ENCODE assay signal across 20 cellular contexts in the genomic region with DNA sequence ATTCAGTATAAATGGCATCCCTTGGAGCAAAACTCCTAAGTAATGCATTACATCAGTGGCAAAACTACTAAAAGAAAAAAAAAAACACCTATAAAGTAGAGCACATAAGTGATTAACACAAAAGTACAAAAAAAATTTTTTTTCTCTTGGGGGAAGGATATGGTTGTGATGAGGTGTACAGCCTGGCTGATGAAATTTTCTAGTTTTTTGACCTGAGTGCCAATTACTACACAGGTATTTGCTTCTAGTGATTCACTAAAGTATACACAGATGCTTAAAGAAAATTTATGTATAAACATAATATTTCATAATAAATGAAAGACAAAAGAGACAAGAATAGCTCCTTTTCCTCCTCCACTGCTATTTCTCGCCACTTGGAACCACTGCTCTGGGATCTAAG.
A peak's percentile ranks its signal among the peaks of the same experiment; 100 is the strongest.
DNase-seq lines count a peak whose midpoint lies in the region; ATAC-seq, FAIRE-seq and TF ChIP-seq lines count a peak whose summit lies in the region.
"Had no signal": no experiment of that assay in that cellular context is flagged by ENCODE, and none has a peak within 500 bp of the region (broad histone marks: within the 10 kb centered on the region; RNA-seq: fewer than 3 reads in every experiment).

No MANE protein-coding gene starts in this region.

- H3K4me3 ChIP-seq in RWPE2 (ENCODE audit: severe bottlenecking) = no peak overlapping the region
- H3K4me3 ChIP-seq: BLaER1, GM12878 had no signal

- no peak overlapping the region for H3K27ac ChIP-seq in RWPE2 (ENCODE audit: poor library complexity, severe bottlenecking)
- H3K27ac ChIP-seq in epithelial cell of prostate = peak overlapping the region; percentile 70
- H3K27ac ChIP-seq: BLaER1 had no signal

- peak overlapping the region; percentile 82 for H3K27ac Mint-ChIP-seq in activated T-cell treated with anti-CD3 and anti-CD28 coated beads, Interleukin-2, amount 50 U/mL, for 72 hours
- H3K27ac Mint-ChIP-seq in stimulated activated effector memory CD8-positive, alpha-beta T cell treated with anti-CD3 and anti-CD28 coated beads, Interleukin-12 subunit alpha, Interleukin-12 subunit beta, amount 100 ng/mL, for 72 hours = no peak overlapping the region

- no peak for TF ChIP-seq CTCF in RWPE2 (IDR thresholded peaks at IDR 0.05; ENCODE audit: poor library complexity, severe bottlenecking)

- no peaks in the 10 kb centered on the region for H3K9me3 Mint-ChIP-seq in activated T-cell treated with anti-CD3 and anti-CD28 coated beads, Interleukin-2, amount 50 U/mL, for 72 hours
- H3K9me3 Mint-ChIP-seq in stimulated activated effector memory CD8-positive, alpha-beta T cell treated with anti-CD3 and anti-CD28 coated beads, Interleukin-12 subunit alpha, Interleukin-12 subunit beta, amount 100 ng/mL, for 72 hours = no peaks in the 10 kb centered on the region

- no peak overlapping the region for H3K4me3 Mint-ChIP-seq in activated T-cell treated with anti-CD3 and anti-CD28 coated beads, Interleukin-2, amount 50 U/mL, for 72 hours
- H3K4me3 Mint-ChIP-seq in stimulated activated effector memory CD8-positive, alpha-beta T cell treated with anti-CD3 and anti-CD28 coated beads, Interleukin-12 subunit alpha, Interleukin-12 subunit beta, amount 100 ng/mL, for 72 hours = no peak overlapping the region

- no peak for DNase-seq in activated T-cell treated with anti-CD3 and anti-CD28 coated beads, Interleukin-2, amount 50 U/mL, for 72 hours
- DNase-seq in activated T-cell treated with anti-CD3 and anti-CD28 coated beads, Interleukin-2, amount 50 U/mL, for 1 hour = no peak
- DNase-seq in RWPE2 (ENCODE audit: low spot score) = no peak
- no peak for DNase-seq in epithelial cell of prostate (ENCODE audit: low read depth, low spot score)
- DNase-seq in stimulated activated effector memory CD8-positive, alpha-beta T cell treated with anti-CD3 and anti-CD28 coated beads, Interleukin-12 subunit alpha, Interleukin-12 subunit beta, amount 100 ng/mL, for 72 hours (ENCODE audit: low spot score in 2 of 2) = no peak
- DNase-seq in frontal cortex (ENCODE audit: low spot score in 2 of 2) = no peak
- DNase-seq in foreskin melanocyte = no peak
- DNase-seq: 8988T, GDM1, GOT3, KBM-7, NCI-H1436, NCI-H2029, NCI-H2171, NCI-H510A, SHP77 had no signal

- H3K4me1 Mint-ChIP-seq in activated T-cell treated with anti-CD3 and anti-CD28 coated beads, Interleukin-2, amount 50 U/mL, for 72 hours (ENCODE audit: low read depth) = peaks cover 14% of the 10 kb centered on the region
- H3K4me1 Mint-ChIP-seq in stimulated activated effector memory CD8-positive, alpha-beta T cell treated with anti-CD3 and anti-CD28 coated beads, Interleukin-12 subunit alpha, Interleukin-12 subunit beta, amount 100 ng/mL, for 72 hours = peaks cover 36% of the 10 kb centered on the region

- no peaks in the 10 kb centered on the region for H3K9me3 ChIP-seq in RWPE2 (ENCODE audit: severe bottlenecking)
- H3K9me3 ChIP-seq: BLaER1 had no signal

- peak in 1 of 2 donors; percentile 59 for ATAC-seq in activated T-cell treated with anti-CD3 and anti-CD28 coated beads, Interleukin-2, amount 50 U/mL, for 72 hours (replicated peaks in 1 of 2)
- peak; percentile 65; the same call in 2 of the 3 replicates for ATAC-seq in RWPE2 (ENCODE audit: low read depth)
- ATAC-seq in stimulated activated effector memory CD8-positive, alpha-beta T cell treated with anti-CD3 and anti-CD28 coated beads, Interleukin-12 subunit alpha, Interleukin-12 subunit beta, amount 100 ng/mL, for 72 hours = peak; percentile 40
- no peak for ATAC-seq in GM18517 (IDR thresholded peaks at IDR 0.05; ENCODE audit: unreplicated experiment)
- ATAC-seq: GM12878 had no signal

- FAIRE-seq in frontal cortex (lab: Jason Lieb, UNC) = no peak
- FAIRE-seq: GM12878, RCC 7860 had no signal

- no peaks in the 10 kb centered on the region for H3K36me3 Mint-ChIP-seq in activated T-cell treated with anti-CD3 and anti-CD28 coated beads, Interleukin-2, amount 50 U/mL, for 72 hours (ENCODE audit: insufficient read depth in 2 of 2)
- H3K36me3 Mint-ChIP-seq in stimulated activated effector memory CD8-positive, alpha-beta T cell treated with anti-CD3 and anti-CD28 coated beads, Interleukin-12 subunit alpha, Interleukin-12 subunit beta, amount 100 ng/mL, for 72 hours = peaks cover 32% of the 10 kb centered on the region

- H3K27me3 ChIP-seq in RWPE2 (ENCODE audit: insufficient read depth, poor library complexity, severe bottlenecking) = no peaks in the 10 kb centered on the region
- H3K27me3 ChIP-seq: BLaER1 had no signal

- no peaks in the 10 kb centered on the region for H3K36me3 ChIP-seq in RWPE2 (ENCODE audit: low read depth)
- H3K36me3 ChIP-seq: BLaER1 had no signal

- H3K27me3 Mint-ChIP-seq in activated T-cell treated with anti-CD3 and anti-CD28 coated beads, Interleukin-2, amount 50 U/mL, for 72 hours (ENCODE audit: low read depth) = no peaks in the 10 kb centered on the region

- H3K4me1 ChIP-seq in RWPE2 (ENCODE audit: insufficient read depth, poor library complexity, severe bottlenecking) = peaks cover 4% of the 10 kb centered on the region
- H3K4me1 ChIP-seq: BLaER1 had no signal
